27 cellular contexts compared by ENCODE assay signal in genomic region chr11:115679945-115680344, GRCh38.
"Had no signal": no experiment of that assay in that cellular context is flagged by ENCODE, and none has a peak within 500 bp of the region (broad histone marks: within the 10 kb centered on the region; RNA-seq: fewer than 3 reads in every experiment).

No MANE protein-coding gene starts in this region.

- H3K27ac Mint-ChIP-seq: naive B cell; naive thymus-derived CD8-positive, alpha-beta T cell; natural killer cell treated with Interleukin-12 subunit alpha and Interleukin-12 subunit beta and Interleukin-15 and Interleukin-18, amount 100 ng/mL, for 72 hours; nephron progenitor cell; stimulated activated effector memory CD8-positive, alpha-beta T cell treated with anti-CD3 and anti-CD28 coated beads, Interleukin-12 subunit alpha, Interleukin-12 subunit beta, amount 100 ng/mL, for 72 hours; stimulated activated naive B cell treated with anti-CD40 and anti-IgM and Interleukin-4, amounts not matched to agents 10 μg/mL and 1 μg/mL and 100 μg/mL, for 72 hours; stimulated activated naive CD8-positive, alpha-beta T cell treated with anti-CD3 and anti-CD28 coated beads, Interleukin-15, Interleukin-2, amounts not matched to agents 100 ng/mL and 50 ng/mL, for 24 hours; type B pancreatic cell had no signal

- H3K4me3 Mint-ChIP-seq: naive thymus-derived CD8-positive, alpha-beta T cell; natural killer cell treated with Interleukin-12 subunit alpha and Interleukin-12 subunit beta and Interleukin-15 and Interleukin-18, amount 100 ng/mL, for 72 hours; nephron progenitor cell; neural crest cell; stimulated activated effector memory CD8-positive, alpha-beta T cell treated with anti-CD3 and anti-CD28 coated beads, Interleukin-12 subunit alpha, Interleukin-12 subunit beta, amount 100 ng/mL, for 72 hours; stimulated activated naive B cell treated with anti-CD40 and anti-IgM and Interleukin-4, amounts not matched to agents 10 μg/mL and 1 μg/mL and 100 μg/mL, for 72 hours; stimulated activated naive CD8-positive, alpha-beta T cell treated with anti-CD3 and anti-CD28 coated beads, Interleukin-15, Interleukin-2, amounts not matched to agents 100 ng/mL and 50 ng/mL, for 24 hours; type B pancreatic cell had no signal

- H3K36me3 ChIP-seq: neutrophil, pancreas, stomach, thoracic aorta, tibial artery, transverse colon, upper lobe of right lung, uterus had no signal

- H3K36me3 Mint-ChIP-seq: naive B cell; naive thymus-derived CD8-positive, alpha-beta T cell; natural killer cell treated with Interleukin-12 subunit alpha and Interleukin-12 subunit beta and Interleukin-15 and Interleukin-18, amount 100 ng/mL, for 72 hours; stimulated activated effector memory CD8-positive, alpha-beta T cell treated with anti-CD3 and anti-CD28 coated beads, Interleukin-12 subunit alpha, Interleukin-12 subunit beta, amount 100 ng/mL, for 72 hours; stimulated activated naive B cell treated with anti-CD40 and anti-IgM and Interleukin-4, amounts not matched to agents 10 μg/mL and 1 μg/mL and 100 μg/mL, for 72 hours; type B pancreatic cell had no signal

- H3K4me3 ChIP-seq: pancreas, psoas muscle, stomach, thoracic aorta, tibial artery, transverse colon, upper lobe of right lung, uterus had no signal

- H3K27ac ChIP-seq: neutrophil, pancreas, psoas muscle, stomach, thoracic aorta, tibial artery, transverse colon, upper lobe of right lung, uterus had no signal

- DNase-seq: naive B cell; naive thymus-derived CD8-positive, alpha-beta T cell; nephron progenitor cell; nucleus accumbens; pancreas; psoas muscle; right cardiac atrium; small intestine; stimulated activated CD4-positive, alpha-beta T cell treated with anti-CD3 and anti-CD28 coated beads, Interleukin-15, amount 100 ng/mL, for 24 hours; stimulated activated CD4-positive, alpha-beta T cell treated with anti-CD3 and anti-CD28 coated beads, Interleukin-2, amount 100 ng/mL, for 24 hours; stimulated activated CD4-positive, alpha-beta T cell treated with anti-CD3 and anti-CD28 coated beads, Interleukin-2, amount 100 ng/mL, for 48 hours; stimulated activated CD4-positive, alpha-beta T cell treated with anti-CD3 and anti-CD28 coated beads, Interleukin-4, amount 100 ng/mL, for 24 hours; stimulated activated naive B cell treated with anti-CD40 and anti-IgM and Interleukin-4, amounts not matched to agents 10 μg/mL and 1 μg/mL and 100 μg/mL, for 72 hours; stimulated activated naive CD4-positive, alpha-beta T cell treated with Interleukin-2 at 50 U/mL for 16 hours; stomach; tibial artery; transverse colon; upper lobe of right lung; uterus had no signal

- FAIRE-seq: pancreas, small intestine had no signal

- H3K27me3 Mint-ChIP-seq: stimulated activated naive B cell treated with anti-CD40 and anti-IgM and Interleukin-4, amounts not matched to agents 10 μg/mL and 1 μg/mL and 100 μg/mL, for 72 hours had no signal

- H3K4me1 Mint-ChIP-seq: naive B cell; naive thymus-derived CD8-positive, alpha-beta T cell; stimulated activated effector memory CD8-positive, alpha-beta T cell treated with anti-CD3 and anti-CD28 coated beads, Interleukin-12 subunit alpha, Interleukin-12 subunit beta, amount 100 ng/mL, for 72 hours; stimulated activated naive B cell treated with anti-CD40 and anti-IgM and Interleukin-4, amounts not matched to agents 10 μg/mL and 1 μg/mL and 100 μg/mL, for 72 hours had no signal

- H3K9me3 ChIP-seq: neutrophil, pancreas, psoas muscle, thoracic aorta, tibial artery, transverse colon, upper lobe of right lung, uterus had no signal

- H3K4me1 ChIP-seq: pancreas, psoas muscle, stomach, tibial artery, transverse colon, upper lobe of right lung, uterus had no signal

- H3K27me3 ChIP-seq: neutrophil, pancreas, stomach, transverse colon, upper lobe of right lung, uterus had no signal

- H3K9me3 Mint-ChIP-seq: nephron progenitor cell had no signal

- ATAC-seq: naive thymus-derived CD8-positive, alpha-beta T cell; natural killer cell treated with Interleukin-12 subunit alpha and Interleukin-12 subunit beta and Interleukin-15 and Interleukin-18, amount 100 ng/mL, for 72 hours; pancreas; sciatic nerve; stimulated activated effector memory CD8-positive, alpha-beta T cell treated with anti-CD3 and anti-CD28 coated beads, Interleukin-12 subunit alpha, Interleukin-12 subunit beta, amount 100 ng/mL, for 72 hours; stimulated activated naive B cell treated with anti-CD40 and anti-IgM and Interleukin-4, amounts not matched to agents 10 μg/mL and 1 μg/mL and 100 μg/mL, for 72 hours; upper lobe of right lung had no signal
